In the genomic region with DNA sequence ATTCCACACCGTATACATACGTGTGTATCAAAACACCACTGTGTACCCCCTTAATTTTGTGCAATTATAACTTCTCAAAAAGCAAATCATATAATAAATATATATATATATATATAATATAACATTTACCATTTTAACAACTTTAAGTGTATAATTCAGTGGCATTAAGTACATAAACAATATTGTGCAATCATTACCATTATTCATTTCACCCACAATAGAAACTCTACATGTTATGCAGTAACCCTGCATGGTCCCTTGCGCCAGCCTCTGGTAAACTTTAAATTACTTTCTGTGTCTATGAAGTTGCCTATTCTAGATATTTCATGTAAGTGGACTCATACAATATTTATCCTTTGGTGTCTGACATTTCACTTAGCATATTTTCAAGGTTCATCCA, we compare ENCODE assay signal across 1 cellular context.
TF ChIP-seq lines count a peak whose summit lies in the region.

No MANE protein-coding gene starts in this region.

TF ChIP-seq in K562, 482 proteins besides CTCF, POLR2A, EP300 and RAD21 (continued from another document):
- no peak for TF ChIP-seq ZNF449 (CRISPR knock-in tag; IDR thresholded peaks at IDR 0.05)
- no peak for TF ChIP-seq PHF21A (IDR thresholded peaks at IDR 0.05; ENCODE audit: borderline replicate concordance, low read depth)
TF ChIP-seq in K562: peak in this region for 2.
